In the genomic region with DNA sequence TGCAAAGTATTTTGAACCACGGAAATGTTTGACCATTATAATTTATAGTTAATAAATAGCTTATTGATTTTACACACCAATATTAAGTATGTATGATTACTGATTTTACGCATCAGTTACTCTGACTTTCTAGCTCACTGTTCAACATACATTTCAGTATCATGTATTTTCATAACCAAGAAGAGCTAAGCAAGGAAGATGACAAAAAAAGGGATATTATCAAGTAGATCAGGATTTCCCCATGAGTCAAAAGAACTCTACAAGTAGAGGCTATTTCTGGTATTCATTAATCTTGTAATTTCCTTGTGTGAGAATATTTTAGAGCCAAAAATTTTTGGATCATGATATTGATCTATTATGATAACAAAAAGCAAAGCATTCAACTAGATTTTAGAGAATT, we compare ENCODE assay signal across 9 cellular contexts.
"Had no signal": no experiment of that assay in that cellular context is flagged by ENCODE, and none has a peak within 500 bp of the region (broad histone marks: within the 10 kb centered on the region; RNA-seq: fewer than 3 reads in every experiment).

No MANE protein-coding gene starts in this region.

- H3K9me3 ChIP-seq: HAP-1 had no signal

- H3K4me2 ChIP-seq: GM23338 had no signal

- H3K36me3 ChIP-seq: HAP-1 had no signal

- H3K4me3 ChIP-seq: GM23338, HAP-1 had no signal

- H2AFZ ChIP-seq: GM23338 had no signal

- H3K4me1 ChIP-seq: HAP-1 had no signal

- ATAC-seq: GM23338, HCT116, HepG2 had no signal

- DNase-seq: H7, HFFc6, KBM-7 had no signal

- FAIRE-seq: H1, HepG2 had no signal

- H3K27ac ChIP-seq: HL-60 had no signal
